ENCODE assay signal across 8 cellular contexts in the genomic region with DNA sequence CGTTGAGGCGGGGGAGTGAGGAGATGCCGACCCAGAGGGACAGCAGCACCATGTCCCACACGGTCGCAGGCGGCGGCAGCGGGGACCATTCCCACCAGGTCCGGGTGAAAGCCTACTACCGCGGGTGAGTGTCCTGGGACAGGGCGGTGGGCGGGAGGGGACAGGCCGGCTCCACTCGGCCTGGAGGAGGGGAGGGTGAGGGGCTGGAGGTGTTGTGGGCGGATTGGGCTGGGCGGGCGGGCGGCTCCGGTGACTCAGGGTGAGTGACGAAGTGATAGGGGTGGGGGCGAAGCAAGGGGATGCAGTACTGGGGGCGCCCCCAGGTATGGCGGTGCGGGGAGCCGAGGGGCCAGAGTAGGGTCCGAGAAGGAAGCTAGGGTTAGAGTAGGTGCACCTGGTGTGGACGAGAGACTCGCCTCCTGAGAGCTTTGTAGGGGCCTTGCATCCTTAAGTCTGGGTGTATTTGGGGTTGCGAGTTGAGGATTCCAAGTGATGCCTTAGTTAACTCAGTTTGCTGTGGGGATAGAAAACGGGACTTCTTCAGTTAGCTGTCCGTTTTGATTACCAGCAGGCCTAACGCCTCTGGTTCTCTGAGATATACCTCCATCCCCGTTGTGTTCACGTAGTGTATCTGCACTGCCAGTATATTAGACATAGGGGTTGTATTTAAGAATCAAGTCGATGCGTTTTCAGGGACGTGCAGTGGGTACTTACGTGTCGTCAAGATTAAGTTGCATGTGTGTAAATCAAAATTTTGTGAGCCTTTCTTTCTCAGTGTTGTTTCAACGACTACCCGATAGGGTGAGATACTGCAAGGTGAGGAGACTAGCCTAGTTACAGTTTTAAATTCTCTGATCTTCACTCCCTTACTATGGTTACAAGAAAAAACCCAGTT. TPM values are rescaled to one million over a fixed set of nuclear protein-coding genes. Genes with fewer than 3 reads are reported as not detected.
DNase-seq lines count a peak whose midpoint lies in the region; ATAC-seq, FAIRE-seq and TF ChIP-seq lines count a peak whose summit lies in the region.

No MANE protein-coding gene starts in this region.

- no peaks in the 10 kb centered on the region for H3K27me3 Mint-ChIP-seq in T-helper 1 cell treated with Interleukin-12 subunit alpha and Interleukin-12 subunit beta and Interleukin-4 antibody, amounts not matched to agents 30 μg/mL and 1 μg/mL, for 36 hours (ENCODE audit: low read depth)

- DNase-seq in D721Med (ENCODE audit: insufficient read length, low spot score) (no peak), HTR-8/SVneo (ENCODE audit: insufficient read length, low spot score) (peak; percentile 41), breast epithelium (ENCODE audit: low spot score in 2 of 2) (peak in 1 of 2 donors; percentile 56), GF-D8 (lab: John Stamatoyannopoulos, UW) (no peak)
- DNase-seq in stimulated activated CD4-positive, alpha-beta T cell treated with anti-CD3 and anti-CD28 coated beads, Interleukin-12 subunit alpha, Interleukin-12 subunit beta, amount 100 ng/mL, for 4 hours, result peak; percentile 32

- peak overlapping the region; percentile 76 to 99 (median 95) for H3K4me3 ChIP-seq in breast epithelium

- no peaks in the 10 kb centered on the region for H3K9me3 Mint-ChIP-seq in T-helper 1 cell treated with Interleukin-12 subunit alpha and Interleukin-12 subunit beta and Interleukin-4 antibody, amounts not matched to agents 30 μg/mL and 1 μg/mL, for 36 hours

- peak overlapping the region; percentile 95 to 97 for H3K27ac ChIP-seq in breast epithelium

- no peaks in the 10 kb centered on the region for H3K27me3 ChIP-seq in breast epithelium

- no peaks in the 10 kb centered on the region for H3K9me3 ChIP-seq in breast epithelium

- ATAC-seq in GM19467 (IDR thresholded peaks at IDR 0.05; ENCODE audit: unreplicated experiment), result peak; percentile 33

- peaks cover 25% of the 10 kb centered on the region for H3K4me1 Mint-ChIP-seq in T-helper 1 cell treated with Interleukin-12 subunit alpha and Interleukin-12 subunit beta and Interleukin-4 antibody, amounts not matched to agents 30 μg/mL and 1 μg/mL, for 36 hours (ENCODE audit: low read depth)

- no peaks in the 10 kb centered on the region for H3K36me3 ChIP-seq in breast epithelium

- TF ChIP-seq CTCF in D721Med (IDR thresholded peaks at IDR 0.05; ENCODE audit: insufficient read depth, missing control alignments) (no peak), breast epithelium (IDR thresholded peaks at IDR 0.05) (peak in 1 of 3 donors; percentile 12)

- peak overlapping the region; percentile 87 for H3K27ac Mint-ChIP-seq in T-helper 1 cell treated with Interleukin-12 subunit alpha and Interleukin-12 subunit beta and Interleukin-4 antibody, amounts not matched to agents 30 μg/mL and 1 μg/mL, for 36 hours

- H3K4me1 ChIP-seq in breast epithelium, result peaks cover 0 to 3% of the 10 kb centered on the region in 2 donors

- H3K36me3 Mint-ChIP-seq in T-helper 1 cell treated with Interleukin-12 subunit alpha and Interleukin-12 subunit beta and Interleukin-4 antibody, amounts not matched to agents 30 μg/mL and 1 μg/mL, for 36 hours (ENCODE audit: low read depth), result no peaks in the 10 kb centered on the region

- peak overlapping the region; percentile 94 for H3K4me3 Mint-ChIP-seq in T-helper 1 cell treated with Interleukin-12 subunit alpha and Interleukin-12 subunit beta and Interleukin-4 antibody, amounts not matched to agents 30 μg/mL and 1 μg/mL, for 36 hours

- intact Hi-C loops in breast epithelium (cut with DNase I; ENCODE audit: low total_unique reads), result no loop called here

- no peak for TF ChIP-seq POLR2A in breast epithelium (IDR thresholded peaks at IDR 0.05)

- peak; percentile 46 for FAIRE-seq in D721Med (lab: Jason Lieb, UNC)
- peak; percentile 38 for FAIRE-seq in HTR-8/SVneo (lab: Jason Lieb, UNC)
- FAIRE-seq in islet of Langerhans (lab: Jason Lieb, UNC), result peak; percentile 58

RNA-seq across cellular contexts. Expression of a gene that starts 0.7 kb away (rescaled TPM):
- 10 to 100 TPM; 19.4 to 68.3 (median 61.9) TPM for total RNA-seq in breast epithelium

RNA-seq across cellular contexts. Expression of a gene that starts 41.4 kb away (rescaled TPM):
- total RNA-seq in breast epithelium, result 100 to 1,000 TPM in 1 of 3 donors, 10 to 100 TPM in 2; 65.1 to 117 (median 87.2) TPM

Comparison
In these comparisons a context has a peak if more than half of its experiments do, and no peak if none do; other contexts are left out.
1. DNase-seq: peak in HTR-8/SVneo (single experiment) and stimulated activated CD4-positive, alpha-beta T cell treated with anti-CD3 and anti-CD28 coated beads, Interleukin-12 subunit alpha, Interleukin-12 subunit beta, amount 100 ng/mL, for 4 hours (single experiment); none in D721Med (single experiment) and GF-D8 (single experiment).